Comparison of ENCODE assay signal across 2 cellular contexts in the genomic region with DNA sequence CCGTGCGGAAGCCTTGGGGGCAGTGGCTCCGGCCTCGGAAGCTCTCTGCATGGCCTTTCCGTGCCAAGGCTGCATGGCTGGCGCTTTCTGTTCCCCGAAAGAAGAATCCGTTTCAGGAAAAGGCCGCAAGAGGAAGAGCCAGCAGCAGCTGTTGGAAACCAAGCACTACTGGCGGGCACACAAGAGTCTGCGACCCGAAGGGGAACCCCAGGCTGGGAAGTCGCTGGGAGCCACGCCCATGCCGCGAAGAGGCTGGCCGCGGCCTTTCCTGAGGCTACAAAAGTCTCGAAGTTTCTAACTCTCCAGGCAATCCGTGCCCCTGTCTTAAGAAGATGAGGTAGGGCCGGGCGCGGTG.
TF ChIP-seq lines count a peak whose summit lies in the region.

A gene (minus strand): TSS at position 191 of the 355 bp plus-strand sequence. CDS start 116 bp downstream, at position 75.

TF ChIP-seq in GM23338, 12 proteins besides CTCF, POLR2A, EP300 and RAD21 (continued from another document):
- TF ChIP-seq, protein P1, sequence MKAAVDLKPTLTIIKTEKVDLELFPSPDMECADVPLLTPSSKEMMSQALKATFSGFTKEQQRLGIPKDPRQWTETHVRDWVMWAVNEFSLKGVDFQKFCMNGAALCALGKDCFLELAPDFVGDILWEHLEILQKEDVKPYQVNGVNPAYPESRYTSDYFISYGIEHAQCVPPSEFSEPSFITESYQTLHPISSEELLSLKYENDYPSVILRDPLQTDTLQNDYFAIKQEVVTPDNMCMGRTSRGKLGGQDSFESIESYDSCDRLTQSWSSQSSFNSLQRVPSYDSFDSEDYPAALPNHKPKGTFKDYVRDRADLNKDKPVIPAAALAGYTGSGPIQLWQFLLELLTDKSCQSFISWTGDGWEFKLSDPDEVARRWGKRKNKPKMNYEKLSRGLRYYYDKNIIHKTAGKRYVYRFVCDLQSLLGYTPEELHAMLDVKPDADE (IDR thresholded peaks at IDR 0.05): no peak; the same call in 1 of the 2 replicates

TF ChIP-seq in H1, 55 proteins besides CTCF, POLR2A, EP300 and RAD21:
- TF ChIP-seq, protein P2, sequence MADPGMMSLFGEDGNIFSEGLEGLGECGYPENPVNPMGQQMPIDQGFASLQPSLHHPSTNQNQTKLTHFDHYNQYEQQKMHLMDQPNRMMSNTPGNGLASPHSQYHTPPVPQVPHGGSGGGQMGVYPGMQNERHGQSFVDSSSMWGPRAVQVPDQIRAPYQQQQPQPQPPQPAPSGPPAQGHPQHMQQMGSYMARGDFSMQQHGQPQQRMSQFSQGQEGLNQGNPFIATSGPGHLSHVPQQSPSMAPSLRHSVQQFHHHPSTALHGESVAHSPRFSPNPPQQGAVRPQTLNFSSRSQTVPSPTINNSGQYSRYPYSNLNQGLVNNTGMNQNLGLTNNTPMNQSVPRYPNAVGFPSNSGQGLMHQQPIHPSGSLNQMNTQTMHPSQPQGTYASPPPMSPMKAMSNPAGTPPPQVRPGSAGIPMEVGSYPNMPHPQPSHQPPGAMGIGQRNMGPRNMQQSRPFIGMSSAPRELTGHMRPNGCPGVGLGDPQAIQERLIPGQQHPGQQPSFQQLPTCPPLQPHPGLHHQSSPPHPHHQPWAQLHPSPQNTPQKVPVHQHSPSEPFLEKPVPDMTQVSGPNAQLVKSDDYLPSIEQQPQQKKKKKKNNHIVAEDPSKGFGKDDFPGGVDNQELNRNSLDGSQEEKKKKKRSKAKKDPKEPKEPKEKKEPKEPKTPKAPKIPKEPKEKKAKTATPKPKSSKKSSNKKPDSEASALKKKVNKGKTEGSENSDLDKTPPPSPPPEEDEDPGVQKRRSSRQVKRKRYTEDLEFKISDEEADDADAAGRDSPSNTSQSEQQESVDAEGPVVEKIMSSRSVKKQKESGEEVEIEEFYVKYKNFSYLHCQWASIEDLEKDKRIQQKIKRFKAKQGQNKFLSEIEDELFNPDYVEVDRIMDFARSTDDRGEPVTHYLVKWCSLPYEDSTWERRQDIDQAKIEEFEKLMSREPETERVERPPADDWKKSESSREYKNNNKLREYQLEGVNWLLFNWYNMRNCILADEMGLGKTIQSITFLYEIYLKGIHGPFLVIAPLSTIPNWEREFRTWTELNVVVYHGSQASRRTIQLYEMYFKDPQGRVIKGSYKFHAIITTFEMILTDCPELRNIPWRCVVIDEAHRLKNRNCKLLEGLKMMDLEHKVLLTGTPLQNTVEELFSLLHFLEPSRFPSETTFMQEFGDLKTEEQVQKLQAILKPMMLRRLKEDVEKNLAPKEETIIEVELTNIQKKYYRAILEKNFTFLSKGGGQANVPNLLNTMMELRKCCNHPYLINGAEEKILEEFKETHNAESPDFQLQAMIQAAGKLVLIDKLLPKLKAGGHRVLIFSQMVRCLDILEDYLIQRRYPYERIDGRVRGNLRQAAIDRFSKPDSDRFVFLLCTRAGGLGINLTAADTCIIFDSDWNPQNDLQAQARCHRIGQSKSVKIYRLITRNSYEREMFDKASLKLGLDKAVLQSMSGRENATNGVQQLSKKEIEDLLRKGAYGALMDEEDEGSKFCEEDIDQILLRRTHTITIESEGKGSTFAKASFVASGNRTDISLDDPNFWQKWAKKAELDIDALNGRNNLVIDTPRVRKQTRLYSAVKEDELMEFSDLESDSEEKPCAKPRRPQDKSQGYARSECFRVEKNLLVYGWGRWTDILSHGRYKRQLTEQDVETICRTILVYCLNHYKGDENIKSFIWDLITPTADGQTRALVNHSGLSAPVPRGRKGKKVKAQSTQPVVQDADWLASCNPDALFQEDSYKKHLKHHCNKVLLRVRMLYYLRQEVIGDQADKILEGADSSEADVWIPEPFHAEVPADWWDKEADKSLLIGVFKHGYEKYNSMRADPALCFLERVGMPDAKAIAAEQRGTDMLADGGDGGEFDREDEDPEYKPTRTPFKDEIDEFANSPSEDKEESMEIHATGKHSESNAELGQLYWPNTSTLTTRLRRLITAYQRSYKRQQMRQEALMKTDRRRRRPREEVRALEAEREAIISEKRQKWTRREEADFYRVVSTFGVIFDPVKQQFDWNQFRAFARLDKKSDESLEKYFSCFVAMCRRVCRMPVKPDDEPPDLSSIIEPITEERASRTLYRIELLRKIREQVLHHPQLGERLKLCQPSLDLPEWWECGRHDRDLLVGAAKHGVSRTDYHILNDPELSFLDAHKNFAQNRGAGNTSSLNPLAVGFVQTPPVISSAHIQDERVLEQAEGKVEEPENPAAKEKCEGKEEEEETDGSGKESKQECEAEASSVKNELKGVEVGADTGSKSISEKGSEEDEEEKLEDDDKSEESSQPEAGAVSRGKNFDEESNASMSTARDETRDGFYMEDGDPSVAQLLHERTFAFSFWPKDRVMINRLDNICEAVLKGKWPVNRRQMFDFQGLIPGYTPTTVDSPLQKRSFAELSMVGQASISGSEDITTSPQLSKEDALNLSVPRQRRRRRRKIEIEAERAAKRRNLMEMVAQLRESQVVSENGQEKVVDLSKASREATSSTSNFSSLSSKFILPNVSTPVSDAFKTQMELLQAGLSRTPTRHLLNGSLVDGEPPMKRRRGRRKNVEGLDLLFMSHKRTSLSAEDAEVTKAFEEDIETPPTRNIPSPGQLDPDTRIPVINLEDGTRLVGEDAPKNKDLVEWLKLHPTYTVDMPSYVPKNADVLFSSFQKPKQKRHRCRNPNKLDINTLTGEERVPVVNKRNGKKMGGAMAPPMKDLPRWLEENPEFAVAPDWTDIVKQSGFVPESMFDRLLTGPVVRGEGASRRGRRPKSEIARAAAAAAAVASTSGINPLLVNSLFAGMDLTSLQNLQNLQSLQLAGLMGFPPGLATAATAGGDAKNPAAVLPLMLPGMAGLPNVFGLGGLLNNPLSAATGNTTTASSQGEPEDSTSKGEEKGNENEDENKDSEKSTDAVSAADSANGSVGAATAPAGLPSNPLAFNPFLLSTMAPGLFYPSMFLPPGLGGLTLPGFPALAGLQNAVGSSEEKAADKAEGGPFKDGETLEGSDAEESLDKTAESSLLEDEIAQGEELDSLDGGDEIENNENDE (IDR thresholded peaks at IDR 0.05; ENCODE audit: insufficient replicate concordance, low read length): no peak
- TF ChIP-seq CTBP2 (IDR thresholded peaks at IDR 0.05; ENCODE audit: borderline replicate concordance, insufficient read depth, insufficient read length, low read length) (no peak), TEAD4 (IDR thresholded peaks at IDR 0.05; ENCODE audit: low read depth, low read length) (no peak), SP1 (IDR thresholded peaks at IDR 0.05; ENCODE audit: low read depth, low read length) (no peak), SIRT6 (IDR thresholded peaks at IDR 0.05; ENCODE audit: low read length) (no peak), TAF7 (optimal IDR thresholded peaks at IDR 0.05; ENCODE audit: borderline replicate concordance, low read depth, low read length) (peak; percentile 76), TAF1 (IDR thresholded peaks at IDR 0.05; ENCODE audit: low read depth, low read length) (peak; percentile 81), CHD1 (IDR thresholded peaks at IDR 0.05; ENCODE audit: low read depth, low read length) (no peak), TBP (IDR thresholded peaks at IDR 0.05; ENCODE audit: low read depth, low read length) (peak; percentile 71; the same call in 1 of the 2 replicates), KDM1A (IDR thresholded peaks at IDR 0.05; ENCODE audit: borderline replicate concordance, low read length) (no peak), SP4 (IDR thresholded peaks at IDR 0.05; ENCODE audit: low read length) (0 out of 2 replicates have a peak, but pooled peaks have one; percentile 9), POU5F1 (IDR thresholded peaks at IDR 0.05; ENCODE audit: low read depth, low read length) (no peak), TCF12 (IDR thresholded peaks at IDR 0.05; ENCODE audit: low read depth, low read length) (no peak), POLR2AphosphoS5 (IDR thresholded peaks at IDR 0.05; ENCODE audit: low read depth, low read length) (peak; percentile 58; the same call in 1 of the 2 replicates), CHD2 (IDR thresholded peaks at IDR 0.05; ENCODE audit: low read length) (no peak), KDM4A (IDR thresholded peaks at IDR 0.05; ENCODE audit: low read depth, low read length, severe bottlenecking) (peak; percentile 13)
- TF ChIP-seq, protein P3, sequence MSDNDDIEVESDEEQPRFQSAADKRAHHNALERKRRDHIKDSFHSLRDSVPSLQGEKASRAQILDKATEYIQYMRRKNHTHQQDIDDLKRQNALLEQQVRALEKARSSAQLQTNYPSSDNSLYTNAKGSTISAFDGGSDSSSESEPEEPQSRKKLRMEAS (IDR thresholded peaks at IDR 0.05): peak; percentile 34; the same call in 1 of the 2 replicates
